In genomic region chr3:11948331-11948730, GRCh38 we compare ENCODE assay signal across 35 cellular contexts. TPM values are rescaled to one million over a fixed set of nuclear protein-coding genes. Genes with fewer than 3 reads are reported as not detected.
"Had no signal": no experiment of that assay in that cellular context is flagged by ENCODE, and none has a peak within 500 bp of the region (broad histone marks: within the 10 kb centered on the region; RNA-seq: fewer than 3 reads in every experiment).

No MANE protein-coding gene starts in this region.

- H3K4me3 Mint-ChIP-seq: activated B cell treated with CpG ODN at 0.5 μM for 24 hours; activated CD4-positive, alpha-beta memory T cell treated with anti-CD3 and anti-CD28 coated beads for 36 hours; activated CD4-positive, alpha-beta T cell treated with anti-CD3 and anti-CD28 coated beads, Interleukin-2, amount 10 ng/mL, durations not matched to agents 24 days and 14 days; activated CD8-positive, alpha-beta memory T cell treated with anti-CD3 and anti-CD28 coated beads, Interleukin-2, amount 10 ng/mL, durations not matched to agents 7 days and 5 days; activated CD8-positive, alpha-beta T cell treated with anti-CD3 and anti-CD28 coated beads for 36 hours; activated naive CD4-positive, alpha-beta T cell treated with anti-CD3 and anti-CD28 coated beads for 36 hours; activated naive CD8-positive, alpha-beta T cell treated with anti-CD3 and anti-CD28 coated beads for 36 hours; activated T-cell treated with anti-CD3 and anti-CD28 coated beads, Interleukin-2, amount 50 U/mL, for 4 hours; activated T-cell treated with anti-CD3 and anti-CD28 coated beads, Interleukin-2, amount 50 U/mL, for 72 hours; activated T-helper 1 cell treated with anti-CD3 and anti-CD28 coated beads, Interleukin-12 subunit alpha, Interleukin-12 subunit beta, Interleukin-2, Interleukin-4 antibody, amounts not matched to agents 30 ng/mL and 10 ng/mL and 1 ng/mL, durations not matched to agents 14 hours and 24 hours and 36 hours; activated T-helper 17 cell treated with anti-CD3 and anti-CD28 coated beads, Interleukin-2, amount 50 U/mL, for 72 hours; T-helper 1 cell treated with Interleukin-12 subunit alpha and Interleukin-12 subunit beta and Interleukin-4 antibody, amounts not matched to agents 30 μg/mL and 1 μg/mL, for 36 hours; T-helper 2 cell treated with Interferon-gamma antibody and Interleukin-4, amounts not matched to agents 5 μg/mL and 100 μg/mL, for 36 hours had no signal

- H3K36me3 Mint-ChIP-seq: activated CD4-positive, alpha-beta memory T cell treated with anti-CD3 and anti-CD28 coated beads for 36 hours; activated CD8-positive, alpha-beta memory T cell treated with anti-CD3 and anti-CD28 coated beads, Interleukin-2, amount 10 ng/mL, durations not matched to agents 7 days and 5 days; activated naive CD4-positive, alpha-beta T cell treated with anti-CD3 and anti-CD28 coated beads, Interleukin-2, amount 50 U/mL, for 72 hours; activated naive CD8-positive, alpha-beta T cell treated with anti-CD3 and anti-CD28 coated beads for 36 hours had no signal

- H3K4me3 ChIP-seq: adrenal gland, body of pancreas, breast epithelium had no signal

- ATAC-seq: activated CD8-positive, alpha-beta memory T cell treated with anti-CD3 and anti-CD28 coated beads, Interleukin-2, amount 10 ng/mL, durations not matched to agents 7 days and 5 days; activated CD8-positive, alpha-beta T cell treated with anti-CD3 and anti-CD28 coated beads for 36 hours; activated naive CD4-positive, alpha-beta T cell treated with anti-CD3 and anti-CD28 coated beads, Interleukin-2, amount 50 U/mL, for 72 hours; activated T-cell treated with anti-CD3 and anti-CD28 coated beads, Interleukin-2, amount 50 U/mL, for 4 hours; activated T-cell treated with anti-CD3 and anti-CD28 coated beads, Interleukin-2, amount 50 U/mL, for 72 hours; activated T-helper 17 cell treated with anti-CD3 and anti-CD28 coated beads, Interleukin-2, amount 50 U/mL, for 72 hours; body of pancreas had no signal

- H3K27ac ChIP-seq: adrenal gland, body of pancreas, brain microvascular endothelial cell, breast epithelium, VCaP had no signal

- H3K4me1 ChIP-seq: adrenal gland, body of pancreas, breast epithelium had no signal

- H3K4me1 Mint-ChIP-seq: activated B cell treated with CpG ODN at 0.5 μM for 24 hours; activated CD4-positive, alpha-beta T cell treated with anti-CD3 and anti-CD28 coated beads, Interleukin-2, amount 10 ng/mL, durations not matched to agents 24 days and 14 days; activated CD8-positive, alpha-beta memory T cell treated with anti-CD3 and anti-CD28 coated beads, Interleukin-2, amount 10 ng/mL, durations not matched to agents 7 days and 5 days; activated naive CD8-positive, alpha-beta T cell treated with anti-CD3 and anti-CD28 coated beads for 36 hours; activated T-helper 17 cell treated with anti-CD3 and anti-CD28 coated beads, Interleukin-2, amount 50 U/mL, for 72 hours had no signal

- H3K9me3 Mint-ChIP-seq: activated T-cell treated with anti-CD3 and anti-CD28 coated beads, Interleukin-2, amount 50 U/mL, for 72 hours; activated T-helper 1 cell treated with anti-CD3 and anti-CD28 coated beads, Interleukin-12 subunit alpha, Interleukin-12 subunit beta, Interleukin-2, Interleukin-4 antibody, amounts not matched to agents 30 ng/mL and 10 ng/mL and 1 ng/mL, durations not matched to agents 14 hours and 24 hours and 36 hours; activated T-helper 17 cell treated with anti-CD3 and anti-CD28 coated beads, Interleukin-2, amount 50 U/mL, for 72 hours; T-helper 1 cell treated with Interleukin-12 subunit alpha and Interleukin-12 subunit beta and Interleukin-4 antibody, amounts not matched to agents 30 μg/mL and 1 μg/mL, for 36 hours had no signal

- H3K36me3 ChIP-seq: adrenal gland, brain microvascular endothelial cell, breast epithelium had no signal

- DNase-seq: activated B cell treated with CpG ODN at 0.5 μM for 24 hours; activated CD4-positive, alpha-beta memory T cell treated with anti-CD3 and anti-CD28 coated beads for 36 hours; activated CD4-positive, alpha-beta T cell treated with anti-CD3 and anti-CD28 coated beads for 4 hours; activated CD4-positive, alpha-beta T cell treated with anti-CD3 and anti-CD28 coated beads, Interleukin-2, amount 10 ng/mL, durations not matched to agents 24 days and 14 days; activated CD4-positive, alpha-beta T cell treated with anti-CD3 and anti-CD28 coated beads, Interleukin-2, amount 50 U/mL, for 1 hour; activated CD4-positive, alpha-beta T cell treated with anti-CD3 and anti-CD28 coated beads, Interleukin-2, amount 50 U/mL, for 4 hours; activated CD4-positive, CD25-positive, alpha-beta regulatory T cell treated with anti-CD3 and anti-CD28 coated beads, Interleukin-2, amount 50 U/mL, for 72 hours; activated CD8-positive, alpha-beta memory T cell treated with anti-CD3 and anti-CD28 coated beads, Interleukin-2, amount 10 ng/mL, durations not matched to agents 7 days and 5 days; activated CD8-positive, alpha-beta T cell treated with anti-CD3 and anti-CD28 coated beads for 36 hours; activated effector memory CD4-positive, alpha-beta T cell treated with anti-CD3 and anti-CD28 coated beads, Interleukin-2, amount 50 U/mL, for 16 hours; activated gamma-delta T cell treated with Interleukin-2 at 50 U/mL for 16 hours; activated naive CD4-positive, alpha-beta T cell; activated naive CD4-positive, alpha-beta T cell treated with anti-CD3 and anti-CD28 coated beads for 36 hours; activated naive CD4-positive, alpha-beta T cell treated with anti-CD3 and anti-CD28 coated beads, Interleukin-2, amount 50 U/mL, for 16 hours; activated naive CD8-positive, alpha-beta T cell treated with anti-CD3 and anti-CD28 coated beads for 36 hours; activated T-cell treated with anti-CD3 and anti-CD28 coated beads for 4 hours; activated T-cell treated with anti-CD3 and anti-CD28 coated beads, Interleukin-2, amount 50 U/mL, for 1 hour; activated T-cell treated with anti-CD3 and anti-CD28 coated beads, Interleukin-2, amount 50 U/mL, for 4 hours; activated T-cell treated with anti-CD3 and anti-CD28 coated beads, Interleukin-2, amount 50 U/mL, for 72 hours; adrenal gland; amniotic stem cell; aorta; body of pancreas; brain microvascular endothelial cell; central memory CD4-positive, alpha-beta T cell; T-helper 1 cell; T-helper 2 cell; T-helper 9 cell had no signal

- H3K27ac Mint-ChIP-seq: activated B cell treated with CpG ODN at 0.5 μM for 24 hours; activated CD4-positive, alpha-beta memory T cell treated with anti-CD3 and anti-CD28 coated beads for 36 hours; activated CD4-positive, alpha-beta T cell treated with anti-CD3 and anti-CD28 coated beads, Interleukin-2, amount 10 ng/mL, durations not matched to agents 24 days and 14 days; activated CD8-positive, alpha-beta memory T cell treated with anti-CD3 and anti-CD28 coated beads, Interleukin-2, amount 10 ng/mL, durations not matched to agents 7 days and 5 days; activated CD8-positive, alpha-beta T cell treated with anti-CD3 and anti-CD28 coated beads for 36 hours; activated naive CD4-positive, alpha-beta T cell treated with anti-CD3 and anti-CD28 coated beads for 36 hours; activated naive CD4-positive, alpha-beta T cell treated with anti-CD3 and anti-CD28 coated beads, Interleukin-2, amount 50 U/mL, for 72 hours; activated naive CD8-positive, alpha-beta T cell treated with anti-CD3 and anti-CD28 coated beads for 36 hours; activated T-cell treated with anti-CD3 and anti-CD28 coated beads, Interleukin-2, amount 50 U/mL, for 72 hours; activated T-helper 1 cell treated with anti-CD3 and anti-CD28 coated beads, Interleukin-12 subunit alpha, Interleukin-12 subunit beta, Interleukin-2, Interleukin-4 antibody, amounts not matched to agents 30 ng/mL and 10 ng/mL and 1 ng/mL, durations not matched to agents 14 hours and 24 hours and 36 hours; activated T-helper 17 cell treated with anti-CD3 and anti-CD28 coated beads, Interleukin-2, amount 50 U/mL, for 72 hours; T-helper 1 cell treated with Interleukin-12 subunit alpha and Interleukin-12 subunit beta and Interleukin-4 antibody, amounts not matched to agents 30 μg/mL and 1 μg/mL, for 36 hours; T-helper 2 cell treated with Interferon-gamma antibody and Interleukin-4, amounts not matched to agents 5 μg/mL and 100 μg/mL, for 36 hours had no signal

- H3K27me3 ChIP-seq: adrenal gland, body of pancreas, brain microvascular endothelial cell, breast epithelium had no signal

RNA-seq across cellular contexts. Expression of gene SYN2, which starts 55.9 kb away (rescaled TPM):
- total RNA-seq: activated B cell treated with CpG ODN at 0.5 μM for 24 hours; activated CD4-positive, alpha-beta memory T cell treated with anti-CD3 and anti-CD28 coated beads for 36 hours had no signal
